In genomic region chr16:3187798-3188674, GRCh38 we compare ENCODE assay signal across 1 cellular context.
TF ChIP-seq lines count a peak whose summit lies in the region.

Gene OR1F1 (plus strand): TSS chr16:3188204.

TF ChIP-seq in HepG2, 621 proteins besides CTCF, POLR2A, EP300 and RAD21 (continued from another document):
- TF ChIP-seq, protein P1, sequence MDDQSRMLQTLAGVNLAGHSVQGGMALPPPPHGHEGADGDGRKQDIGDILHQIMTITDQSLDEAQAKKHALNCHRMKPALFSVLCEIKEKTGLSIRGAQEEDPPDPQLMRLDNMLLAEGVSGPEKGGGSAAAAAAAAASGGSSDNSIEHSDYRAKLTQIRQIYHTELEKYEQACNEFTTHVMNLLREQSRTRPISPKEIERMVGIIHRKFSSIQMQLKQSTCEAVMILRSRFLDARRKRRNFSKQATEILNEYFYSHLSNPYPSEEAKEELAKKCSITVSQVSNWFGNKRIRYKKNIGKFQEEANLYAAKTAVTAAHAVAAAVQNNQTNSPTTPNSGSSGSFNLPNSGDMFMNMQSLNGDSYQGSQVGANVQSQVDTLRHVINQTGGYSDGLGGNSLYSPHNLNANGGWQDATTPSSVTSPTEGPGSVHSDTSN (CRISPR knock-in tag; IDR thresholded peaks at IDR 0.05; ENCODE audit: borderline replicate concordance): no peak
